25 cellular contexts compared by ENCODE assay signal in genomic region chr19:14349426-14349825, GRCh38. TPM values are rescaled to one million over a fixed set of nuclear protein-coding genes. Genes with fewer than 3 reads are reported as not detected.
DNase-seq lines count a peak whose midpoint lies in the region; ATAC-seq and TF ChIP-seq lines count a peak whose summit lies in the region.
"Had no signal": no experiment of that assay in that cellular context is flagged by ENCODE, and none has a peak within 500 bp of the region (broad histone marks: within the 10 kb centered on the region; RNA-seq: fewer than 3 reads in every experiment).

No MANE protein-coding gene starts in this region.

- H3K36me3 Mint-ChIP-seq in CD8-positive, alpha-beta T cell: no peaks in the 10 kb centered on the region
- H3K36me3 Mint-ChIP-seq in T-helper 17 cell (ENCODE audit: low read depth): no peaks in the 10 kb centered on the region

- H3K4me1 ChIP-seq in BLaER1 treated with 17β-estradiol and CSF1 and Interleukin-3, amounts not matched to agents 10 nM and 100 nM: peaks cover 7 to 83% (median 54%) of the 10 kb centered on the region in 10 experiments; a peak in 19 of 20 replicates
- peaks cover 23% of the 10 kb centered on the region for H3K4me1 ChIP-seq in CD8-positive, alpha-beta T cell (ENCODE audit: insufficient read depth, low read length)
- H3K4me1 ChIP-seq in BE2C: no peaks in the 10 kb centered on the region

- no peaks in the 10 kb centered on the region for H3K9me3 Mint-ChIP-seq in CD8-positive, alpha-beta T cell
- H3K9me3 Mint-ChIP-seq: stimulated activated naive CD8-positive, alpha-beta T cell treated with anti-CD3 and anti-CD28 coated beads, Interleukin-15, amount 100 ng/mL, for 72 hours had no signal

- H3K27me3 ChIP-seq in BLaER1 treated with 17β-estradiol and CSF1 and Interleukin-3, amounts not matched to agents 10 nM and 100 nM: no peaks in the 10 kb centered on the region
- H3K27me3 ChIP-seq in CD8-positive, alpha-beta T cell (ENCODE audit: insufficient read depth, low read length): no peaks in the 10 kb centered on the region
- peaks cover 7% of the 10 kb centered on the region for H3K27me3 ChIP-seq in BE2C
- H3K27me3 ChIP-seq: heart left ventricle had no signal

- intact Hi-C loops in CD8-positive, alpha-beta T cell (cut with DNase I, micrococcal nuclease): loop anchor here in 1 of 2 experiments (2.0 to 5.0 kb wide), 2 partner anchors 138 to 213 kb away; partner anchors contain the start of gene ASF1B

- no peaks in the 10 kb centered on the region for H3K9me3 ChIP-seq in BLaER1 treated with 17β-estradiol and CSF1 and Interleukin-3, amounts not matched to agents 10 nM and 100 nM (replicated peaks in 1 of 11)
- no peaks in the 10 kb centered on the region for H3K9me3 ChIP-seq in CD8-positive, alpha-beta T cell (ENCODE audit: low read length)
- no peaks in the 10 kb centered on the region for H3K9me3 ChIP-seq in T-helper 17 cell (ENCODE audit: control insufficient read depth, low read length, poor library complexity, severe bottlenecking)
- H3K9me3 ChIP-seq in BE2C: no peaks in the 10 kb centered on the region
- H3K9me3 ChIP-seq: heart left ventricle, tibial artery had no signal

- CTCF ChIA-PET in CD8-positive, alpha-beta T cell (lab: Charles Lee): interaction anchor here (0.9 to 4.8 kb wide), 23 partner anchors 8 to 225 kb away, joined by 3 to 50 read pairs (median 9); partner anchors contain the start of gene ASF1B

- H3K4me3 ChIP-seq in BLaER1 treated with 17β-estradiol and CSF1 and Interleukin-3, amounts not matched to agents 10 nM and 100 nM: no peak overlapping the region
- H3K4me3 ChIP-seq in CD8-positive, alpha-beta T cell (ENCODE audit: low read depth, low read length): no peak overlapping the region
- no peak overlapping the region for H3K4me3 ChIP-seq in BE2C (ENCODE audit: low read depth, low read length)
- H3K4me3 ChIP-seq: heart left ventricle, tibial artery had no signal

- H3K4me2 ChIP-seq in BLaER1 treated with 17β-estradiol and CSF1 and Interleukin-3, amounts not matched to agents 10 nM and 100 nM: peak overlapping the region in 9 of 11 experiments; percentile 23 to 79 (median 57); a peak in 16 of 22 replicates

- TF ChIP-seq CTCF in CD8-positive, alpha-beta T cell (IDR thresholded peaks at IDR 0.05): no peak
- TF ChIP-seq CTCF in BE2C (IDR thresholded peaks at IDR 0.05; ENCODE audit: low read depth, low read length): no peak

- no peaks in the 10 kb centered on the region for H3K36me3 ChIP-seq in BLaER1 treated with 17β-estradiol and CSF1 and Interleukin-3, amounts not matched to agents 10 nM and 100 nM
- H3K36me3 ChIP-seq in CD8-positive, alpha-beta T cell (ENCODE audit: insufficient read depth, low read length): no peaks in the 10 kb centered on the region
- no peaks in the 10 kb centered on the region for H3K36me3 ChIP-seq in BE2C
- H3K36me3 ChIP-seq: heart left ventricle, tibial artery had no signal

- POLR2A ChIA-PET in CD8-positive, alpha-beta T cell (lab: Charles Lee): interaction anchor here (1.5 kb wide), 1 partner anchor 213 kb away, joined by 4 read pairs; the partner anchor contains the start of gene ASF1B

- no peak overlapping the region for H3K4me3 Mint-ChIP-seq in CD8-positive, alpha-beta T cell
- H3K4me3 Mint-ChIP-seq in T-helper 17 cell: peak overlapping the region; percentile 67

- no peak overlapping the region for H3K9ac ChIP-seq in BLaER1 treated with 17β-estradiol and CSF1 and Interleukin-3, amounts not matched to agents 10 nM and 100 nM

- no peaks in the 10 kb centered on the region for H3K27me3 Mint-ChIP-seq in CD8-positive, alpha-beta T cell (ENCODE audit: low read depth)
- H3K27me3 Mint-ChIP-seq in T-helper 17 cell: no peaks in the 10 kb centered on the region
- H3K27me3 Mint-ChIP-seq: stimulated activated naive CD8-positive, alpha-beta T cell treated with anti-CD3 and anti-CD28 coated beads, Interleukin-15, amount 100 ng/mL, for 72 hours had no signal

- peak; percentile 35 for ATAC-seq in CD8-positive, alpha-beta T cell
- peak; percentile 38 for ATAC-seq in T-helper 17 cell

- H4K20me1 ChIP-seq in BLaER1 treated with 17β-estradiol and CSF1 and Interleukin-3, amounts not matched to agents 10 nM and 100 nM: no peaks in the 10 kb centered on the region; a peak in 1 of 22 replicates

- H3K27ac ChIP-seq in BLaER1 treated with 17β-estradiol and CSF1 and Interleukin-3, amounts not matched to agents 10 nM and 100 nM: no peak overlapping the region
- no peak overlapping the region for H3K27ac ChIP-seq in CD8-positive, alpha-beta T cell (ENCODE audit: low read depth, low read length)
- H3K27ac ChIP-seq: epithelial cell of prostate, heart left ventricle, tibial artery had no signal

- H3K27ac Mint-ChIP-seq in CD8-positive, alpha-beta T cell: no peak overlapping the region
- no peak overlapping the region for H3K27ac Mint-ChIP-seq in T-helper 17 cell
- H3K27ac Mint-ChIP-seq: stimulated activated naive CD8-positive, alpha-beta T cell treated with anti-CD3 and anti-CD28 coated beads, Interleukin-15, amount 100 ng/mL, for 72 hours had no signal

- DNase-seq in CD8-positive, alpha-beta T cell: no peak
- DNase-seq in T-helper 17 cell (no peak), NOMO-1 treated with dmso at 0.1 percent for 144 hours (lab: John Stamatoyannopoulos, UW; ENCODE audit: unreplicated experiment) (no peak), GF-D8 (lab: John Stamatoyannopoulos, UW) (no peak), BE2C (no peak)
- peak; percentile 38 for DNase-seq in central memory CD4-positive, alpha-beta T cell
- DNase-seq in stimulated activated naive CD4-positive, alpha-beta T cell treated with Interleukin-2 at 50 U/mL for 16 hours (lab: John Stamatoyannopoulos, UW): no peak
- DNase-seq: activated CD4-positive, CD25-positive, alpha-beta regulatory T cell; activated naive CD4-positive, alpha-beta T cell; COR-L47; DND-41; GOT3; heart left ventricle; IMR-90; left cardiac atrium; mesenchymal stem cell; MM.1S; NCI-H1436 treated with DMSO at 0.1 percent for 48 hours; NCI-H526; retina; stimulated activated CD4-positive, alpha-beta T cell treated with anti-CD3 and anti-CD28 coated beads, Interleukin-4, amount 100 ng/mL, for 1 hour; stimulated activated naive CD8-positive, alpha-beta T cell treated with anti-CD3 and anti-CD28 coated beads, Interleukin-15, amount 100 ng/mL, for 72 hours; tibial artery had no signal

- H3K4me1 Mint-ChIP-seq in CD8-positive, alpha-beta T cell (ENCODE audit: low read depth): peaks cover 19% of the 10 kb centered on the region
- peaks cover 21% of the 10 kb centered on the region for H3K4me1 Mint-ChIP-seq in T-helper 17 cell

RNA-seq across cellular contexts. Expression of gene ADGRE5, which starts 31.8 kb away (rescaled TPM):
- total RNA-seq in CD8-positive, alpha-beta T cell: 100 to 1,000 TPM; 822 to 834 TPM
- total RNA-seq in T-helper 17 cell: 1,000 to 10,000 TPM; 1,097 to 1,799 TPM
- polyA plus RNA-seq in BE2C (2012; ENCODE audit: insufficient read depth, insufficient read length, low read depth): 26.7 TPM
